ENCODE assay signal across 9 cellular contexts in the genomic region with DNA sequence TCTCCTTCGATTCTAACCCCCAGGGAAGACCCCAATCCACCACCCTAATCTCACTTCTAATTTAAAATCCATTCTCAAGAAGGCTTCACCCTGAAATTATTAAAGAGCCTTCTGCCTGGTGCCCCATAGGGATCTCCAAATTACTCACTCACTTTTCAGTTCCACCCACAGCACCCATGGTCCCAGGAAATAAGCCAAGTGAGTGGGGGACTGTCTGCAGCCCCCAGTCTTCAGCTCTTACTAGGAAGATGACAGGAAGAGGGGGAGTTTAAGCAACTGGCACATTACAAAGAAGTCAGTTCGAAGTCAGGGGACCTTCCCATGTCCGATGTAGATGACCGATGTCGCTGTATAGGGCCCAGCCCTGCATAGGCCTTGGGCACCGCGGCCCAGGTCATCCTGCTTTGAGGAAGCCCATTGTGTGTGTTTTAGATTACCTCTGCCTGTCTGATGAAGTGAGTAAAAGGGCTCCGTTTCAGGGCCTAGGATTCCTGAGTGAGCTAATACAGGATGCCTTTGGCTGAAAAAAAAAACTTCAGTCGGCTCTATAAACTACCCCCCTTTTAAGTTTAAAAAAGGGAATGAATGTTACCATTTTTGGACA. TPM values are rescaled to one million over a fixed set of nuclear protein-coding genes. Genes with fewer than 3 reads are reported as not detected.
DNase-seq lines count a peak whose midpoint lies in the region; ATAC-seq and TF ChIP-seq lines count a peak whose summit lies in the region.
"Had no signal": no experiment of that assay in that cellular context is flagged by ENCODE, and none has a peak within 500 bp of the region (broad histone marks: within the 10 kb centered on the region; RNA-seq: fewer than 3 reads in every experiment).

No MANE protein-coding gene starts in this region.

- H3K4me3 Mint-ChIP-seq in CD14-positive monocyte (peak overlapping the region; percentile 92 to 96), nephron progenitor cell (peak overlapping the region; percentile 88)

- H3K27ac Mint-ChIP-seq in CD14-positive monocyte (peak overlapping the region in 6 of 7 donors; percentile 65 to 87 (median 84)), nephron progenitor cell (peak overlapping the region; percentile 77)

- H3K36me3 ChIP-seq in OCI-LY3 (replicated peaks; ENCODE audit: low read depth, low read length) = peaks cover 12% of the 10 kb centered on the region
- H3K36me3 ChIP-seq in duodenal mucosa (ENCODE audit: control insufficient read depth in 1 of 2, insufficient read depth in 2 of 2, low read length in 2 of 2) = peaks cover 3 to 7% of the 10 kb centered on the region in 2 donors

- H3K27me3 ChIP-seq in OCI-LY3 (ENCODE audit: low read depth, low read length) = peaks cover 34% of the 10 kb centered on the region
- no peaks in the 10 kb centered on the region for H3K27me3 ChIP-seq in duodenal mucosa (ENCODE audit: control insufficient read depth in 1 of 2, insufficient read depth in 2 of 2, low read length in 2 of 2)

- no peaks in the 10 kb centered on the region for H4K20me1 ChIP-seq in OCI-LY3 (ENCODE audit: insufficient read depth, low read length)

- DNase-seq in CD14-positive monocyte (ENCODE audit: low spot score) = no peak
- no peak for DNase-seq in nephron progenitor cell
- DNase-seq in superior temporal gyrus (ENCODE audit: extremely low spot score) = no peak

- no peaks in the 10 kb centered on the region for H3K79me2 ChIP-seq in OCI-LY3 (ENCODE audit: low read length)

- H3K4me1 ChIP-seq in OCI-LY3 (ENCODE audit: low read length) (peaks cover 17% of the 10 kb centered on the region), duodenal mucosa (ENCODE audit: control insufficient read depth in 1 of 2, insufficient read depth in 2 of 2, low read length in 2 of 2) (peaks cover 22 to 28% of the 10 kb centered on the region in 2 donors)

- no peak for ATAC-seq in HG02870 (IDR thresholded peaks at IDR 0.05; ENCODE audit: unreplicated experiment)
- ATAC-seq in HG03097 (IDR thresholded peaks at IDR 0.05; ENCODE audit: low FRiP score, unreplicated experiment) = no peak
- no peak for ATAC-seq in HG03175 (IDR thresholded peaks at IDR 0.05; ENCODE audit: unreplicated experiment)

- peak overlapping the region; percentile 98 for H3K4me3 ChIP-seq in OCI-LY3 (ENCODE audit: low read length)
- peak overlapping the region; percentile 51 to 77 for H3K4me3 ChIP-seq in duodenal mucosa (ENCODE audit: low read depth in 1 of 2, low read length in 2 of 2)

- TF ChIP-seq CTCF in CD14-positive monocyte (IDR thresholded peaks at IDR 0.05) (no peak), OCI-LY3 (IDR thresholded peaks at IDR 0.05; ENCODE audit: low read depth, low read length) (no peak), nephron progenitor cell (IDR thresholded peaks at IDR 0.05) (no peak)

- H3K9ac ChIP-seq in OCI-LY3 (ENCODE audit: low read length) (peak overlapping the region; percentile 95), duodenal mucosa (ENCODE audit: low read depth in 1 of 2, low read length in 2 of 2) (peak overlapping the region; percentile 50 to 59)

- H2AFZ ChIP-seq in OCI-LY3 (ENCODE audit: low read depth, low read length) = peak overlapping the region; percentile 82

- peaks cover 7% of the 10 kb centered on the region; the same call in 1 of the 2 replicates for H3K9me3 ChIP-seq in OCI-LY3 (ENCODE audit: insufficient read depth, low read length)
- no peaks in the 10 kb centered on the region for H3K9me3 ChIP-seq in duodenal mucosa (ENCODE audit: control insufficient read depth in 1 of 2, low read length in 2 of 2)
- H3K9me3 ChIP-seq: mucosa of descending colon had no signal

- peaks cover 41% of the 10 kb centered on the region for H3K4me1 Mint-ChIP-seq in CD14-positive monocyte
- peaks cover 52% of the 10 kb centered on the region for H3K4me1 Mint-ChIP-seq in nephron progenitor cell

- H3K36me3 Mint-ChIP-seq in CD14-positive monocyte = peaks cover 28 to 32% of the 10 kb centered on the region in 2 donors
- peaks cover 30% of the 10 kb centered on the region for H3K36me3 Mint-ChIP-seq in nephron progenitor cell (ENCODE audit: low read depth)

- H3K27me3 Mint-ChIP-seq in CD14-positive monocyte (ENCODE audit: low read depth in 3 of 3) (peaks cover 0 to 10% (median 5%) of the 10 kb centered on the region in 3 donors), nephron progenitor cell (ENCODE audit: low read depth, poor library complexity) (peaks cover 11% of the 10 kb centered on the region)

- intact Hi-C loops in CD14-positive monocyte (cut with micrococcal nuclease) = loop anchor here (2.0 to 5.0 kb wide), 2 partner anchors 64 to 115 kb away; no protein-coding TSS in a partner anchor

- H3K4me2 ChIP-seq in OCI-LY3 (ENCODE audit: low read length) = peak overlapping the region; percentile 95

- H3K9me3 Mint-ChIP-seq in CD14-positive monocyte = peaks cover 10 to 13% (median 12%) of the 10 kb centered on the region in 7 donors
- H3K9me3 Mint-ChIP-seq in nephron progenitor cell = no peaks in the 10 kb centered on the region

- peak overlapping the region; percentile 56 for H3K27ac ChIP-seq in OCI-LY3 (ENCODE audit: low read length)
- H3K27ac ChIP-seq in duodenal mucosa (ENCODE audit: low read depth, low read length) = peak overlapping the region; percentile 92

RNA-seq across cellular contexts. Expression of a gene that starts 1.9 kb away (rescaled TPM):
- 10 to 100 TPM; 41.4 to 75.0 TPM for polyA plus RNA-seq in CD14-positive monocyte
